25 cellular contexts compared by ENCODE assay signal in the genomic region with DNA sequence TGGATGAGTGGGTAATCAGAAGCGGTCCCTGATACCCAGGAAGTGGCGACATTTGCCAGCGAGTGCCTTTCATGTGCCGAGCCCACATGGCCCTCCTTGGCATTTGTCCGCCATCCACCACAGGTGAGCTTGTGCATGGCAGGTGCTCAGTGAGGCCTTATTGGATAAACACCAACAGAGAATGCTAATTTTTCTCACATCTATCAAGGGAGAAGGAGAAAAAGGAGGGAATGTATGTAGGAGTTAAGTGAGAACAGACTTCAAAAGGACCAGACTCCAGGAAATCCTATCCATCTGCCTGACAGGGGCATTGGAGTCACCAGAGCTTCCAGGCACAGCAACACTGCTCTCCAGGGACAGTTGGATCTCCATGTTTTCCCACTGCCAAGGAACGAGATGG.
DNase-seq lines count a peak whose midpoint lies in the region; ATAC-seq and TF ChIP-seq lines count a peak whose summit lies in the region.
"Had no signal": no experiment of that assay in that cellular context is flagged by ENCODE, and none has a peak within 500 bp of the region (broad histone marks: within the 10 kb centered on the region; RNA-seq: fewer than 3 reads in every experiment).

No MANE protein-coding gene starts in this region.

- H3K4me1 ChIP-seq in fibroblast of lung (ENCODE audit: control insufficient read depth, extremely low read depth, insufficient read depth, low read length): peaks cover 12% of the 10 kb centered on the region
- H3K4me1 ChIP-seq: body of pancreas, gastrocnemius medialis, thyroid gland had no signal

- no peak overlapping the region for H3K4me3 Mint-ChIP-seq in T-helper 17 cell
- H3K4me3 Mint-ChIP-seq in activated naive CD4-positive, alpha-beta T cell treated with anti-CD3 and anti-CD28 coated beads for 36 hours: no peak overlapping the region
- H3K4me3 Mint-ChIP-seq: activated CD4-positive, alpha-beta memory T cell treated with anti-CD3 and anti-CD28 coated beads, Interleukin-2, amount 10 ng/mL, durations not matched to agents 7 days and 5 days; stimulated activated naive CD8-positive, alpha-beta T cell treated with anti-CD3 and anti-CD28 coated beads, Interleukin-15, Interleukin-2, amounts not matched to agents 100 ng/mL and 50 ng/mL, for 24 hours had no signal

- H4K20me1 ChIP-seq in fibroblast of lung (ENCODE audit: control insufficient read depth, extremely low read depth, insufficient read depth, low read length): no peaks in the 10 kb centered on the region

- peak; percentile 22 for DNase-seq in H4 (ENCODE audit: low spot score)
- no peak for DNase-seq in T-helper 17 cell
- DNase-seq in fibroblast of lung (ENCODE audit: low read depth in 2 of 2): no peak
- peak; percentile 10 for DNase-seq in stromal cell of bone marrow (ENCODE audit: low read depth)
- DNase-seq in NCI-H446 (lab: John Stamatoyannopoulos, UW): no peak
- DNase-seq in activated naive CD4-positive, alpha-beta T cell treated with anti-CD3 and anti-CD28 coated beads for 36 hours: no peak
- DNase-seq: activated CD4-positive, alpha-beta memory T cell treated with anti-CD3 and anti-CD28 coated beads, Interleukin-2, amount 10 ng/mL, durations not matched to agents 7 days and 5 days; activated CD4-positive, alpha-beta T cell treated with anti-CD3 and anti-CD28 coated beads for 1 hour; activated CD8-positive, alpha-beta memory T cell treated with anti-CD3 and anti-CD28 coated beads, Interleukin-2, amount 50 U/mL, for 4 hours; activated naive CD4-positive, alpha-beta T cell treated with Interleukin-2 at 50 U/mL for 16 hours; body of pancreas; C1 segment of cervical spinal cord; gastrocnemius medialis; left colon; NCI-H1105; NCI-H1930; NCI-H2227 treated with DMSO at 0.1 percent for 48 hours; NCI-H69; ovary; SHP77; stimulated activated CD4-positive, alpha-beta T cell treated with anti-CD3 and anti-CD28 coated beads, Interleukin-1b, Interleukin-23, amount 100 ng/mL, for 48 hours; thyroid gland had no signal

- no peak overlapping the region for H3K4me3 ChIP-seq in fibroblast of lung (replicated peaks in 1 of 4; ENCODE audit: control extremely low read depth in 1 of 4, insufficient read depth in 1 of 4, low read depth in 3 of 4, low read length in 4 of 4)
- H3K4me3 ChIP-seq: body of pancreas, dorsolateral prefrontal cortex, gastrocnemius medialis, ovary, thyroid gland had no signal

- peaks cover 2% of the 10 kb centered on the region for H3K27me3 ChIP-seq in fibroblast of lung (ENCODE audit: control insufficient read depth, insufficient read depth, low read length)
- H3K27me3 ChIP-seq: body of pancreas, dorsolateral prefrontal cortex, gastrocnemius medialis, ovary, thyroid gland had no signal

- H3K9me3 ChIP-seq in T-helper 17 cell (ENCODE audit: control insufficient read depth, low read length, poor library complexity, severe bottlenecking): no peaks in the 10 kb centered on the region
- H3K9me3 ChIP-seq in fibroblast of lung (ENCODE audit: control insufficient read depth, insufficient read depth, low read depth, low read length): no peaks in the 10 kb centered on the region
- H3K9me3 ChIP-seq: body of pancreas, gastrocnemius medialis, ovary, thyroid gland had no signal

- no peak for ATAC-seq in T-helper 17 cell
- ATAC-seq in HG03108 (IDR thresholded peaks at IDR 0.05; ENCODE audit: unreplicated experiment): no peak
- ATAC-seq: body of pancreas, gastrocnemius medialis had no signal

- H3K4me1 Mint-ChIP-seq in T-helper 17 cell: no peaks in the 10 kb centered on the region
- no peaks in the 10 kb centered on the region for H3K4me1 Mint-ChIP-seq in activated naive CD4-positive, alpha-beta T cell treated with anti-CD3 and anti-CD28 coated beads for 36 hours (ENCODE audit: low read depth)
- H3K4me1 Mint-ChIP-seq: activated CD4-positive, alpha-beta memory T cell treated with anti-CD3 and anti-CD28 coated beads, Interleukin-2, amount 10 ng/mL, durations not matched to agents 7 days and 5 days had no signal

- no peaks in the 10 kb centered on the region for H3K36me3 ChIP-seq in fibroblast of lung (ENCODE audit: control insufficient read depth, insufficient read depth, low read length)
- H3K36me3 ChIP-seq: gastrocnemius medialis, ovary, thyroid gland had no signal

- H3K27ac ChIP-seq in fibroblast of lung (ENCODE audit: insufficient read depth, low read length): peak overlapping the region; percentile 33
- H3K27ac ChIP-seq: body of pancreas, dorsolateral prefrontal cortex, gastrocnemius medialis, ovary, thyroid gland had no signal

- H2AFZ ChIP-seq in fibroblast of lung (ENCODE audit: low read length): no peak overlapping the region

- peaks cover 9% of the 10 kb centered on the region for H3K27me3 Mint-ChIP-seq in T-helper 17 cell
- H3K27me3 Mint-ChIP-seq in activated naive CD4-positive, alpha-beta T cell treated with anti-CD3 and anti-CD28 coated beads for 36 hours (ENCODE audit: low read depth): no peaks in the 10 kb centered on the region
- H3K27me3 Mint-ChIP-seq: activated CD4-positive, alpha-beta memory T cell treated with anti-CD3 and anti-CD28 coated beads, Interleukin-2, amount 10 ng/mL, durations not matched to agents 7 days and 5 days; stimulated activated naive CD8-positive, alpha-beta T cell treated with anti-CD3 and anti-CD28 coated beads, Interleukin-15, Interleukin-2, amounts not matched to agents 100 ng/mL and 50 ng/mL, for 24 hours had no signal

- no peak overlapping the region for H3K4me2 ChIP-seq in fibroblast of lung (ENCODE audit: extremely low read depth, insufficient read depth, low read length)

- intact Hi-C loops in activated naive CD4-positive, alpha-beta T cell treated with anti-CD3 and anti-CD28 coated beads for 36 hours (cut with micrococcal nuclease): no loop called here

- TF ChIP-seq CTCF in fibroblast of lung (conservative IDR thresholded peaks at IDR 0.05 in 1 of 2, IDR thresholded peaks at IDR 0.05 in 1 of 2; ENCODE audit: low read depth in 1 of 2, low read length in 2 of 2): no peak

- peaks cover 2% of the 10 kb centered on the region for H3K36me3 Mint-ChIP-seq in T-helper 17 cell (ENCODE audit: low read depth)
- H3K36me3 Mint-ChIP-seq in activated naive CD4-positive, alpha-beta T cell treated with anti-CD3 and anti-CD28 coated beads for 36 hours (ENCODE audit: low read depth): no peaks in the 10 kb centered on the region

- H3K27ac Mint-ChIP-seq in T-helper 17 cell: peak overlapping the region; percentile 14
- no peak overlapping the region for H3K27ac Mint-ChIP-seq in activated naive CD4-positive, alpha-beta T cell treated with anti-CD3 and anti-CD28 coated beads for 36 hours
- H3K27ac Mint-ChIP-seq: activated CD4-positive, alpha-beta memory T cell treated with anti-CD3 and anti-CD28 coated beads, Interleukin-2, amount 10 ng/mL, durations not matched to agents 7 days and 5 days; stimulated activated naive CD8-positive, alpha-beta T cell treated with anti-CD3 and anti-CD28 coated beads, Interleukin-15, Interleukin-2, amounts not matched to agents 100 ng/mL and 50 ng/mL, for 24 hours had no signal

- CTCF ChIA-PET in activated naive CD4-positive, alpha-beta T cell treated with anti-CD3 and anti-CD28 coated beads for 36 hours (lab: Charles Lee): interaction anchor here (0.6 to 2.2 kb wide), 2 partner anchors 270 to 717 kb away, joined by 3 to 5 read pairs; no protein-coding TSS in a partner anchor

- H3K9me3 Mint-ChIP-seq in activated naive CD4-positive, alpha-beta T cell treated with anti-CD3 and anti-CD28 coated beads for 36 hours: no peaks in the 10 kb centered on the region
- H3K9me3 Mint-ChIP-seq: activated CD4-positive, alpha-beta memory T cell treated with anti-CD3 and anti-CD28 coated beads, Interleukin-2, amount 10 ng/mL, durations not matched to agents 7 days and 5 days; stimulated activated naive CD8-positive, alpha-beta T cell treated with anti-CD3 and anti-CD28 coated beads, Interleukin-15, Interleukin-2, amounts not matched to agents 100 ng/mL and 50 ng/mL, for 24 hours had no signal

- no peaks in the 10 kb centered on the region for H3K79me2 ChIP-seq in fibroblast of lung (ENCODE audit: control insufficient read depth, insufficient read depth, low read length)

- no peak overlapping the region for H3K9ac ChIP-seq in fibroblast of lung (ENCODE audit: insufficient read depth, low read length)

Comparison
In these comparisons a context has a peak if more than half of its experiments do, and no peak if none do; other contexts are left out.
1. DNase-seq: peak in H4 (single experiment) and stromal cell of bone marrow (single experiment); none in T-helper 17 cell (0 of 3), fibroblast of lung (0 of 2), NCI-H446 (0 of 2) and activated naive CD4-positive, alpha-beta T cell treated with anti-CD3 and anti-CD28 coated beads for 36 hours (single experiment).